Comparison of ENCODE assay signal across 13 cellular contexts in the genomic region with DNA sequence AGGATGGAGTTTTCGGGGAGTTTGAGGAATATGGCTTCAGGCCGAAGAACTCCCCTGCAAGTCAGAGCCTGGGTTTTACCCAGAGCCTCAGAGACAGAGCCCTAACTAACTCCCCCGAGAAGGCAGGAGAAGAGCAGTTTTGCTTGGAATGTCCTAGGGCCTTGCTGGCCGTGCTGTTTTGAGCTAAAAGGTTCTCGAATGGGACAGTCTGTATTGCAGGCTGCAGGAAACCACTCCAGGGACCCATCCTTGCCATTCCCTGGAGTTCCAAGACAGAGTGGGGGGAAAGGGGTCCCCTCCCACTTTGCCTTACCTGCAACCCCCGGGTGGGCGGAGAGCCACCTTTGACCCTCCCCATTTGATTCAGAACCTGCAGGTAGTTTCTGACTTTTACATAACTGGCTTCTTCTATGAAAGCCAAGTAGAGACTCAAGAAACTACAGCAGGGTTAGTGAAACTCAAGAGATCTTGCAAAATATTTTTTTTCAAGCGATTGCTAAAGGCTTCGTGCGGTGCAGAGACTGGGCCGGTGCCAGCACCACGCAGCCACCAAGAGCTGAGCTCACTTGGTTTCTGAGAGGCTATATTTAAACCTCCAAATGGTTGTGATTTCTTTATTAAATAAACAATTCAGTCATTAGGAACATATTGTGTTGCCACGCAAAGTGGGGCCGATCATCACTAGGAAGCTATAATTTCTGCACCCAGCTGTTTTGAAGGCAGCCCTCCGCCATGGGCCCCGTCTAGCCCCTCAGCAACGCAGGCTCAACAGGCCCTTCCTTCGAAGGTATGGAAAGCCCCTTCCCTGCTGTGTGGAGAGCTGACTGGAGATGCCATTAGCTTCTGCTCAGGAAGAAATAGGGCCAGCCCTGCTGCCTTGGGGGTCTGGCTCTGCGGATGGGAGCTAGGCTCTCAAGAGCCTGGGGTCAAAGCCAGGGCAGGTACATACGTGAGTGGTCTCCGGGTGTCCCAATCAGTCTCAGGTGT.
A peak's percentile ranks its signal among the peaks of the same experiment; 100 is the strongest.
DNase-seq lines count a peak whose midpoint lies in the region; ATAC-seq and TF ChIP-seq lines count a peak whose summit lies in the region.
"Had no signal": no experiment of that assay in that cellular context is flagged by ENCODE, and none has a peak within 500 bp of the region (broad histone marks: within the 10 kb centered on the region; RNA-seq: fewer than 3 reads in every experiment).

No MANE protein-coding gene starts in this region.

- H3K9me3 ChIP-seq in HEK293 (ENCODE audit: control insufficient read depth, insufficient read depth, low read depth, low read length) = no peaks in the 10 kb centered on the region
- H3K9me3 ChIP-seq in thyroid gland = no peaks in the 10 kb centered on the region
- no peaks in the 10 kb centered on the region for H3K9me3 ChIP-seq in SJCRH30 (replicated peaks)
- H3K9me3 ChIP-seq: neutrophil had no signal

- DNase-seq in cerebellum (ENCODE audit: low spot score) = peak; percentile 32
- peak; percentile 33 to 54 for DNase-seq in left colon
- DNase-seq in thyroid gland = peak; percentile 54 to 61
- DNase-seq in NCI-H526 (lab: John Stamatoyannopoulos, UW) = no peak
- no peak for DNase-seq in activated gamma-delta T cell (lab: John Stamatoyannopoulos, UW)
- DNase-seq in SJCRH30 = no peak
- no peak for DNase-seq in NCI-H2107 (lab: John Stamatoyannopoulos, UW)
- DNase-seq: activated CD4-positive, alpha-beta memory T cell treated with anti-CD3 and anti-CD28 coated beads for 36 hours; DMS153; SW 1271 had no signal

- CTCF ChIA-PET in HEK293 (lab: Yijun Ruan, JAX) = interaction anchor here (0.6 to 0.7 kb wide), 3 partner anchors 129 to 200 kb away, joined by 3 read pairs; no protein-coding TSS in a partner anchor

- intact Hi-C loops in left colon (cut with DNase I, micrococcal nuclease) (no loop called here), thyroid gland (cut with DNase I) (no loop called here)

- WGBS in thyroid gland, 2 donors = 66 to 70% methylated on average over 18 to 20 of the region's 21 CpGs

- H3K36me3 ChIP-seq in HEK293 (ENCODE audit: control insufficient read depth in 2 of 2, insufficient read depth in 1 of 2, low read length in 2 of 2) (no peaks in the 10 kb centered on the region), thyroid gland (no peaks in the 10 kb centered on the region), SJCRH30 (no peaks in the 10 kb centered on the region)

- ATAC-seq in left colon = no peak
- ATAC-seq: activated naive CD4-positive, alpha-beta T cell treated with anti-CD3 and anti-CD28 coated beads, Interleukin-2, amount 50 U/mL, for 72 hours had no signal

- H3K27ac ChIP-seq in HEK293 (ENCODE audit: extremely low read depth, low read depth, low read length) (no peak overlapping the region), thyroid gland (peak overlapping the region in 1 of 3 donors; percentile 56), SJCRH30 (no peak overlapping the region)
- H3K27ac ChIP-seq: neutrophil had no signal

- H3K4me3 ChIP-seq in HEK293 (ENCODE audit: low read depth, low read length) (no peak overlapping the region), thyroid gland (replicated peaks in 1 of 3) (no peak overlapping the region), SJCRH30 (no peak overlapping the region)

- no peak for TF ChIP-seq CTCF in HEK293 (tag by site-specific recombination; IDR thresholded peaks at IDR 0.05)
- TF ChIP-seq CTCF in thyroid gland (IDR thresholded peaks at IDR 0.05) = no peak

- peaks cover 14% of the 10 kb centered on the region for H3K4me1 ChIP-seq in HEK293 (ENCODE audit: control insufficient read depth, insufficient read depth, low read length)
- H3K4me1 ChIP-seq in thyroid gland = peaks cover 15 to 23% of the 10 kb centered on the region in 2 donors
- peaks cover 30% of the 10 kb centered on the region for H3K4me1 ChIP-seq in SJCRH30

- H3K27me3 ChIP-seq in thyroid gland (no peaks in the 10 kb centered on the region), SJCRH30 (no peaks in the 10 kb centered on the region)

- no peak for TF ChIP-seq POLR2A in thyroid gland (IDR thresholded peaks at IDR 0.05)

- POLR2A ChIA-PET in HEK293 (lab: Yijun Ruan, JAX) = no interaction called here

TF ChIP-seq in HEK293, 187 proteins besides CTCF, POLR2A, EP300 and RAD21:
- TF ChIP-seq ZNF629 (tag by site-specific recombination; IDR thresholded peaks at IDR 0.05) (no peak), ZNF221 (tag by site-specific recombination; IDR thresholded peaks at IDR 0.05; ENCODE audit: borderline replicate concordance) (no peak), ZNF791 (tag by site-specific recombination; IDR thresholded peaks at IDR 0.05) (no peak), ZNF707 (tag by site-specific recombination; IDR thresholded peaks at IDR 0.05) (no peak), ZIC2 (tag by site-specific recombination; IDR thresholded peaks at IDR 0.05) (peak; percentile 51), BCL11B (tag by site-specific recombination; IDR thresholded peaks at IDR 0.05; ENCODE audit: low read depth) (no peak), ZNF548 (tag by site-specific recombination; IDR thresholded peaks at IDR 0.05) (no peak), ZEB2 (tag by site-specific recombination; IDR thresholded peaks at IDR 0.05) (no peak)
- TF ChIP-seq, protein P1, sequence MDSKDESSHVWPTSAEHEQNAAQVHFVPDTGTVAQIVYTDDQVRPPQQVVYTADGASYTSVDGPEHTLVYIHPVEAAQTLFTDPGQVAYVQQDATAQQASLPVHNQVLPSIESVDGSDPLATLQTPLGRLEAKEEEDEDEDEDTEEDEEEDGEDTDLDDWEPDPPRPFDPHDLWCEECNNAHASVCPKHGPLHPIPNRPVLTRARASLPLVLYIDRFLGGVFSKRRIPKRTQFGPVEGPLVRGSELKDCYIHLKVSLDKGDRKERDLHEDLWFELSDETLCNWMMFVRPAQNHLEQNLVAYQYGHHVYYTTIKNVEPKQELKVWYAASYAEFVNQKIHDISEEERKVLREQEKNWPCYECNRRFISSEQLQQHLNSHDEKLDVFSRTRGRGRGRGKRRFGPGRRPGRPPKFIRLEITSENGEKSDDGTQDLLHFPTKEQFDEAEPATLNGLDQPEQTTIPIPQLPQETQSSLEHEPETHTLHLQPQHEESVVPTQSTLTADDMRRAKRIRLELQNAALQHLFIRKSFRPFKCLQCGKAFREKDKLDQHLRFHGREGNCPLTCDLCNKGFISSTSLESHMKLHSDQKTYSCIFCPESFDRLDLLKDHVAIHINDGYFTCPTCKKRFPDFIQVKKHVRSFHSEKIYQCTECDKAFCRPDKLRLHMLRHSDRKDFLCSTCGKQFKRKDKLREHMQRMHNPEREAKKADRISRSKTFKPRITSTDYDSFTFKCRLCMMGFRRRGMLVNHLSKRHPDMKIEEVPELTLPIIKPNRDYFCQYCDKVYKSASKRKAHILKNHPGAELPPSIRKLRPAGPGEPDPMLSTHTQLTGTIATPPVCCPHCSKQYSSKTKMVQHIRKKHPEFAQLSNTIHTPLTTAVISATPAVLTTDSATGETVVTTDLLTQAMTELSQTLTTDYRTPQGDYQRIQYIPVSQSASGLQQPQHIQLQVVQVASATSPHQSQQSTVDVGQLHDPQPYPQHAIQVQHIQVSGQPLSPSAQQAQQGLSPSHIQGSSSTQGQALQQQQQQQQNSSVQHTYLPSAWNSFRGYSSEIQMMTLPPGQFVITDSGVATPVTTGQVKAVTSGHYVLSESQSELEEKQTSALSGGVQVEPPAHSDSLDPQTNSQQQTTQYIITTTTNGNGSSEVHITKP (tag by site-specific recombination; IDR thresholded peaks at IDR 0.05) = no peak

Comparison
In these comparisons a context has a peak if more than half of its experiments do, and no peak if none do; other contexts are left out.
1. DNase-seq: peak in cerebellum (single experiment), left colon (2 of 2) and thyroid gland (2 of 2); none in NCI-H526 (0 of 2), activated gamma-delta T cell (single experiment), SJCRH30 (0 of 2) and NCI-H2107 (single experiment).